ENCODE assay signal across 21 cellular contexts in genomic region chr5:14436801-14437542, GRCh38.
DNase-seq lines count a peak whose midpoint lies in the region; ATAC-seq and TF ChIP-seq lines count a peak whose summit lies in the region.
"Had no signal": no experiment of that assay in that cellular context is flagged by ENCODE, and none has a peak within 500 bp of the region (broad histone marks: within the 10 kb centered on the region; RNA-seq: fewer than 3 reads in every experiment).

No MANE protein-coding gene starts in this region.

- in situ Hi-C loops in IMR-90 (cut with MboI; ENCODE audit: low sequenced_read_pairs), result no loop called here

- dilution Hi-C loops in IMR-90 (cut with HindIII; ENCODE audit: low sequenced_read_pairs, unreplicated experiment), result no loop called here

- H3K4me3 ChIP-seq in IMR-90 (ENCODE audit: insufficient read depth, low read depth, low read length), result no peak overlapping the region
- no peak overlapping the region for H3K4me3 ChIP-seq in psoas muscle
- H3K4me3 ChIP-seq: MG63, stomach, upper lobe of left lung had no signal

- no peak overlapping the region for H4K8ac ChIP-seq in IMR-90 (ENCODE audit: low read depth in 2 of 2, low read length in 2 of 2)

- H3K27me3 ChIP-seq in IMR-90 (ENCODE audit: control insufficient read depth, insufficient read depth, low read length), result no peaks in the 10 kb centered on the region
- H3K27me3 ChIP-seq in psoas muscle (ENCODE audit: insufficient read depth in 3 of 3, low read length in 2 of 3), result no peaks in the 10 kb centered on the region
- H3K27me3 ChIP-seq: MG63, stomach, upper lobe of left lung had no signal

- peaks cover 50% of the 10 kb centered on the region for H3K4me1 Mint-ChIP-seq in endothelial cell (ENCODE audit: unreplicated experiment)
- H3K4me1 Mint-ChIP-seq: B cell had no signal

- H3K36me3 ChIP-seq in IMR-90 (ENCODE audit: control insufficient read depth, insufficient read depth, low read length) (peaks cover 43% of the 10 kb centered on the region), psoas muscle (ENCODE audit: insufficient read depth in 1 of 2, low read depth in 1 of 2) (peaks cover 0 to 9% of the 10 kb centered on the region in 2 donors)

- no peak for TF ChIP-seq RAD21 in IMR-90 (IDR thresholded peaks at IDR 0.05; ENCODE audit: low read length)

- no peak overlapping the region for H3K23ac ChIP-seq in IMR-90 (ENCODE audit: low read depth, low read length)

- no peak overlapping the region for H3K56ac ChIP-seq in IMR-90 (ENCODE audit: extremely low read depth, insufficient read depth, low read length)

- no peak overlapping the region for H3K4me2 ChIP-seq in IMR-90 (ENCODE audit: low read depth, low read length)

- no peak overlapping the region for H3K4ac ChIP-seq in IMR-90 (ENCODE audit: low read depth, low read length)

- H3K27ac Mint-ChIP-seq in endothelial cell (ENCODE audit: unreplicated experiment), result no peak overlapping the region
- H3K27ac Mint-ChIP-seq: B cell; natural killer cell treated with Interleukin-12 subunit alpha and Interleukin-12 subunit beta and Interleukin-15 and Interleukin-18, amount 100 ng/mL, for 72 hours had no signal

- POLR2A ChIA-PET in IMR-90 (lab: Charles Lee; ENCODE audit: unreplicated experiment), result interaction anchor here (0.7 kb wide), 1 partner anchor 290 kb away, joined by 3 read pairs; no protein-coding TSS in a partner anchor

- no CpG with 5 or more reads among the region's 5 CpGs for WGBS in IMR-90 (ENCODE audit: extremely low coverage in 2 of 2, insufficient read length in 1 of 2), 2 experiments
- 87 to 96% (median 91%) methylated on average over 5 of the region's 5 CpGs for WGBS in psoas muscle, 3 donors

- no peak overlapping the region for H2BK20ac ChIP-seq in IMR-90 (ENCODE audit: low read depth, low read length)

- H4K20me1 ChIP-seq in IMR-90 (ENCODE audit: insufficient read depth, low read length), result peaks cover 91% of the 10 kb centered on the region

- H2BK120ac ChIP-seq in IMR-90 (ENCODE audit: low read depth, low read length), result no peak overlapping the region

- H2AK5ac ChIP-seq in IMR-90 (ENCODE audit: low read depth, low read length), result no peak overlapping the region

- BruUV-seq in IMR-90 (replicated peaks; lab: Mats Ljungman, UMichigan), result no TSS peak

- no peaks in the 10 kb centered on the region for H3K9me3 Mint-ChIP-seq in endothelial cell (ENCODE audit: unreplicated experiment)
- H3K9me3 Mint-ChIP-seq: natural killer cell treated with Interleukin-12 subunit alpha and Interleukin-12 subunit beta and Interleukin-15 and Interleukin-18, amount 100 ng/mL, for 72 hours had no signal

- H3K9ac ChIP-seq in IMR-90 (ENCODE audit: low read depth, low read length), result no peak overlapping the region

- TF ChIP-seq POLR2A in IMR-90 (IDR thresholded peaks at IDR 0.05; ENCODE audit: low read depth, low read length), result no peak

- no peak overlapping the region for H2AK9ac ChIP-seq in IMR-90 (replicated peaks; ENCODE audit: low read depth, low read length, poor library complexity)

- H3K18ac ChIP-seq in IMR-90 (ENCODE audit: low read depth, low read length), result no peak overlapping the region

- H3K4me3 Mint-ChIP-seq in endothelial cell (ENCODE audit: unreplicated experiment), result peak overlapping the region; percentile 14
- H3K4me3 Mint-ChIP-seq: B cell; natural killer cell treated with Interleukin-12 subunit alpha and Interleukin-12 subunit beta and Interleukin-15 and Interleukin-18, amount 100 ng/mL, for 72 hours had no signal

- CTCF ChIA-PET in IMR-90 (lab: Yijun Ruan, JAX), result no interaction called here

- H2AFZ ChIP-seq in IMR-90 (replicated peaks; ENCODE audit: low read length, poor library complexity), result no peak overlapping the region

- peaks cover 37% of the 10 kb centered on the region for H3K9me1 ChIP-seq in IMR-90 (ENCODE audit: insufficient read depth, low read length)

- peaks cover 34 to 81% of the 10 kb centered on the region in 2 experiments for H3K79me1 ChIP-seq in IMR-90 (ENCODE audit: low read depth in 1 of 2, low read length in 2 of 2)

- peak overlapping the region; percentile 31; the same call in 1 of the 2 replicates for H3K27ac ChIP-seq in IMR-90 (ENCODE audit: insufficient read depth, low read length)
- no peak overlapping the region for H3K27ac ChIP-seq in psoas muscle
- H3K27ac ChIP-seq: HL-60, stomach, upper lobe of left lung had no signal

- peaks cover 43% of the 10 kb centered on the region for H3K36me3 Mint-ChIP-seq in endothelial cell (ENCODE audit: low read depth, unreplicated experiment)
- H3K36me3 Mint-ChIP-seq: natural killer cell treated with Interleukin-12 subunit alpha and Interleukin-12 subunit beta and Interleukin-15 and Interleukin-18, amount 100 ng/mL, for 72 hours had no signal

- H2BK15ac ChIP-seq in IMR-90 (ENCODE audit: low read depth, low read length), result no peak overlapping the region

- TF ChIP-seq CTCF in IMR-90 (conservative IDR thresholded peaks at IDR 0.05; ENCODE audit: low read depth, low read length), result no peak
- no peak for TF ChIP-seq CTCF in endothelial cell (IDR thresholded peaks at IDR 0.05; ENCODE audit: unreplicated experiment)
- no peak for TF ChIP-seq CTCF in psoas muscle (IDR thresholded peaks at IDR 0.05)

- intact Hi-C loops in IMR-90 (cut with micrococcal nuclease), result no loop called here
- intact Hi-C loops in psoas muscle (cut with DNase I), result no loop called here

- H3K9me3 ChIP-seq in IMR-90 (ENCODE audit: control insufficient read depth, insufficient read depth, low read length), result no peaks in the 10 kb centered on the region
- H3K9me3 ChIP-seq in psoas muscle, result no peaks in the 10 kb centered on the region
- H3K9me3 ChIP-seq: MG63, stomach, upper lobe of left lung had no signal

- peaks cover 41% of the 10 kb centered on the region for H3K4me1 ChIP-seq in IMR-90 (ENCODE audit: control insufficient read depth, insufficient read depth, low read length)
- peaks cover 14% of the 10 kb centered on the region for H3K4me1 ChIP-seq in psoas muscle
- H3K4me1 ChIP-seq: upper lobe of left lung had no signal

- H2BK5ac ChIP-seq in IMR-90 (ENCODE audit: low read depth, low read length, poor library complexity, severe bottlenecking), result no peak overlapping the region

- no peak overlapping the region for H3K14ac ChIP-seq in IMR-90 (replicated peaks; ENCODE audit: low read depth, low read length)

- DNase-seq in IMR-90, result no peak
- DNase-seq in endothelial cell (ENCODE audit: low spot score), result no peak
- DNase-seq in psoas muscle, result no peak
- no peak for DNase-seq in AML-193 (lab: John Stamatoyannopoulos, UW)
- no peak for DNase-seq in NCI-H446 treated with DMSO at 0.1 percent for 48 hours (lab: John Stamatoyannopoulos, UW)
- DNase-seq: activated CD4-positive, alpha-beta T cell treated with anti-CD3 and anti-CD28 coated beads, Interleukin-2, amount 50 U/mL, for 48 hours; anterior cingulate cortex; central memory CD4-positive, alpha-beta T cell; MG63; NCI-H82; OCI-M1; posterior cingulate gyrus; Right ventricle myocardium superior; stomach; SW 1271; upper lobe of left lung had no signal

- peaks cover 4% of the 10 kb centered on the region for H3K27me3 Mint-ChIP-seq in endothelial cell (ENCODE audit: unreplicated experiment)
- H3K27me3 Mint-ChIP-seq: B cell; natural killer cell treated with Interleukin-12 subunit alpha and Interleukin-12 subunit beta and Interleukin-15 and Interleukin-18, amount 100 ng/mL, for 72 hours had no signal

- ATAC-seq in GM18502 (IDR thresholded peaks at IDR 0.05; ENCODE audit: poor library complexity, unreplicated experiment), result peak; percentile 77
- peak; percentile 56 for ATAC-seq in GM19043 (IDR thresholded peaks at IDR 0.05; ENCODE audit: low read depth, unreplicated experiment)
- ATAC-seq in IMR-90 (ENCODE audit: low read depth), result no peak
- ATAC-seq in psoas muscle, result no peak

- no peak overlapping the region for H4K91ac ChIP-seq in IMR-90 (ENCODE audit: insufficient read depth, low read depth, low read length)

- no peak overlapping the region for H4K5ac ChIP-seq in IMR-90 (ENCODE audit: low read depth, low read length)

TF ChIP-seq in IMR-90, 13 proteins besides CTCF, POLR2A, EP300 and RAD21:
- TF ChIP-seq MXI1 (IDR thresholded peaks at IDR 0.05; ENCODE audit: borderline replicate concordance, low read depth, low read length) (no peak), RFX5 (IDR thresholded peaks at IDR 0.05; ENCODE audit: low read depth, low read length) (no peak), USF2 (IDR thresholded peaks at IDR 0.05; ENCODE audit: low read depth, low read length) (no peak), RCOR1 (IDR thresholded peaks at IDR 0.05; ENCODE audit: insufficient replicate concordance, low read length) (no peak), FOS (IDR thresholded peaks at IDR 0.05; ENCODE audit: low read depth, low read length) (no peak), SMC3 (IDR thresholded peaks at IDR 0.05; ENCODE audit: low read depth, low read length) (no peak), CEBPB (IDR thresholded peaks at IDR 0.05; ENCODE audit: low read depth, low read length) (no peak), CHD1 (IDR thresholded peaks at IDR 0.05; ENCODE audit: low read depth, low read length) (no peak), MAFK (IDR thresholded peaks at IDR 0.05; ENCODE audit: low read depth, low read length) (no peak), ELK1 (IDR thresholded peaks at IDR 0.05; ENCODE audit: borderline replicate concordance, low read depth, low read length) (no peak), NFE2L2 (IDR thresholded peaks at IDR 0.05; ENCODE audit: low read depth, low read length) (no peak), BHLHE40 (IDR thresholded peaks at IDR 0.05; ENCODE audit: low read depth, low read length) (no peak), MAZ (IDR thresholded peaks at IDR 0.05; ENCODE audit: borderline replicate concordance, low read depth, low read length) (no peak)

Comparison
In these comparisons a context has a peak if more than half of its experiments do, and no peak if none do; other contexts are left out.
1. ATAC-seq: peak in GM18502 (single experiment) and GM19043 (single experiment); none in IMR-90 (single experiment) and psoas muscle (0 of 4).